Comparison of ENCODE assay signal across 8 cellular contexts in genomic region chr16:85172465-85173071, GRCh38.
DNase-seq lines count a peak whose midpoint lies in the region; ATAC-seq and TF ChIP-seq lines count a peak whose summit lies in the region.

No MANE protein-coding gene starts in this region.

- H3K4ac ChIP-seq in trophoblast cell (ENCODE audit: low read depth, low read length) = no peak overlapping the region

- no peak overlapping the region for H2BK120ac ChIP-seq in trophoblast cell (ENCODE audit: insufficient read depth, low read length, poor library complexity)

- WGBS in esophagus muscularis mucosa = 56% methylated on average over 26 of the region's 26 CpGs
- no CpG with 5 or more reads among the region's 26 CpGs for WGBS in trophoblast cell (ENCODE audit: extremely low coverage, insufficient coverage, insufficient read length)

- no peak overlapping the region for H4K12ac ChIP-seq in trophoblast cell (ENCODE audit: low read depth, low read length)

- H4K8ac ChIP-seq in trophoblast cell (ENCODE audit: low read depth, low read length) = no peak overlapping the region

- no peak for TF ChIP-seq POLR2A in esophagus muscularis mucosa (IDR thresholded peaks at IDR 0.05; ENCODE audit: low read depth)

- H3K9me3 ChIP-seq in esophagus muscularis mucosa (no peaks in the 10 kb centered on the region), trophoblast cell (ENCODE audit: insufficient read depth, low read depth, low read length) (peaks cover 3% of the 10 kb centered on the region)

- peak overlapping the region; percentile 43 for H3K4me2 ChIP-seq in trophoblast cell (ENCODE audit: low read length)

- intact Hi-C loops in esophagus muscularis mucosa (cut with DNase I) = no loop called here

- peak in 2 of 3 experiments; percentile 35 to 51 for TF ChIP-seq CTCF in esophagus muscularis mucosa (IDR thresholded peaks at IDR 0.05)

- H3K27ac ChIP-seq in esophagus muscularis mucosa (replicated peaks in 1 of 4) (peak overlapping the region; percentile 17 to 50 (median 33)), trophoblast cell (ENCODE audit: low read depth, low read length) (no peak overlapping the region)

- peak; percentile 43 for DNase-seq in NCI-H510A treated with DMSO at 0.1 percent for 48 hours (lab: John Stamatoyannopoulos, UW)
- no peak for DNase-seq in NCI-H510A (lab: John Stamatoyannopoulos, UW)
- no peak for DNase-seq in esophagus muscularis mucosa (ENCODE audit: extremely low spot score)
- peak; percentile 43 to 44 for DNase-seq in trophoblast cell
- DNase-seq in globus pallidus (ENCODE audit: low spot score) = no peak
- no peak for DNase-seq in activated T-cell treated with anti-CD3 and anti-CD28 coated beads, Interleukin-2, amount 50 U/mL, for 1 hour

- no peak overlapping the region for H3K9ac ChIP-seq in trophoblast cell (ENCODE audit: low read length)

- TF ChIP-seq EP300 in esophagus muscularis mucosa (IDR thresholded peaks at IDR 0.05) = no peak

- H3K79me1 ChIP-seq in trophoblast cell (ENCODE audit: low read length) = peaks cover 13% of the 10 kb centered on the region

- H3K14ac ChIP-seq in trophoblast cell (ENCODE audit: low read length) = no peak overlapping the region

- no peak overlapping the region for H2BK12ac ChIP-seq in trophoblast cell (ENCODE audit: low read length)

- H3K27me3 ChIP-seq in esophagus muscularis mucosa (peaks cover 0 to 7% (median 1%) of the 10 kb centered on the region in 4 donors), trophoblast cell (ENCODE audit: insufficient read depth, low read length) (peaks cover 4% of the 10 kb centered on the region)

- no peak overlapping the region for H2BK5ac ChIP-seq in trophoblast cell (ENCODE audit: low read depth, low read length, poor library complexity)

- no peak for ATAC-seq in HG03432 (IDR thresholded peaks at IDR 0.05; ENCODE audit: unreplicated experiment)

- no peaks in the 10 kb centered on the region for H3K36me3 ChIP-seq in esophagus muscularis mucosa
- peaks cover 12 to 16% of the 10 kb centered on the region in 2 experiments for H3K36me3 ChIP-seq in trophoblast cell (ENCODE audit: control insufficient read depth in 1 of 2, insufficient read depth in 2 of 2, low read length in 2 of 2)

- H3K4me3 ChIP-seq in esophagus muscularis mucosa (peak overlapping the region; percentile 64 to 75 (median 66)), trophoblast cell (ENCODE audit: low read depth, low read length) (peak overlapping the region; percentile 38)

- H3K18ac ChIP-seq in trophoblast cell (ENCODE audit: low read length) = peak overlapping the region; percentile 1

- H4K91ac ChIP-seq in trophoblast cell (ENCODE audit: low read depth, low read length) = peak overlapping the region; percentile 3

- H2AFZ ChIP-seq in trophoblast cell (ENCODE audit: insufficient read depth, low read length, poor library complexity) = no peak overlapping the region

- no peak overlapping the region for H2AK5ac ChIP-seq in trophoblast cell (ENCODE audit: low read length)

- H3K4me1 ChIP-seq in esophagus muscularis mucosa (peaks cover 73 to 93% (median 93%) of the 10 kb centered on the region in 4 donors), trophoblast cell (ENCODE audit: control insufficient read depth in 1 of 2, insufficient read depth in 2 of 2, low read length in 2 of 2) (peaks cover 31 to 48% of the 10 kb centered on the region in 2 experiments)

- H3K23ac ChIP-seq in trophoblast cell (ENCODE audit: low read length) = no peak overlapping the region

- H3K79me2 ChIP-seq in trophoblast cell (ENCODE audit: control insufficient read depth, insufficient read depth, low read length, poor library complexity) = peaks cover 2% of the 10 kb centered on the region

TF ChIP-seq in PFSK-1, 5 proteins besides CTCF, POLR2A, EP300 and RAD21:
- TF ChIP-seq POLR2AphosphoS5 (IDR thresholded peaks at IDR 0.05; ENCODE audit: low read depth, low read length) = no peak
- no peak for TF ChIP-seq FOXP2 (optimal IDR thresholded peaks at IDR 0.05; ENCODE audit: borderline replicate concordance, extremely low read depth, extremely low read length, insufficient read depth)
- peak; percentile 90 for TF ChIP-seq SIN3A (IDR thresholded peaks at IDR 0.05; ENCODE audit: borderline replicate concordance, insufficient read depth, low read length)
- no peak for TF ChIP-seq TAF1 (IDR thresholded peaks at IDR 0.05; ENCODE audit: borderline replicate concordance, insufficient read depth, low read length)
- TF ChIP-seq REST (IDR thresholded peaks at IDR 0.05; ENCODE audit: insufficient read depth in 1 of 2, low read depth in 2 of 2, low read length in 2 of 2) = no peak

Comparison
In these comparisons a context has a peak if more than half of its experiments do, and no peak if none do; other contexts are left out.
1. DNase-seq: peak in NCI-H510A treated with DMSO at 0.1 percent for 48 hours (single experiment) and trophoblast cell (2 of 2); none in NCI-H510A (single experiment), esophagus muscularis mucosa (single experiment), globus pallidus (single experiment) and activated T-cell treated with anti-CD3 and anti-CD28 coated beads, Interleukin-2, amount 50 U/mL, for 1 hour (single experiment).